In the genomic region with DNA sequence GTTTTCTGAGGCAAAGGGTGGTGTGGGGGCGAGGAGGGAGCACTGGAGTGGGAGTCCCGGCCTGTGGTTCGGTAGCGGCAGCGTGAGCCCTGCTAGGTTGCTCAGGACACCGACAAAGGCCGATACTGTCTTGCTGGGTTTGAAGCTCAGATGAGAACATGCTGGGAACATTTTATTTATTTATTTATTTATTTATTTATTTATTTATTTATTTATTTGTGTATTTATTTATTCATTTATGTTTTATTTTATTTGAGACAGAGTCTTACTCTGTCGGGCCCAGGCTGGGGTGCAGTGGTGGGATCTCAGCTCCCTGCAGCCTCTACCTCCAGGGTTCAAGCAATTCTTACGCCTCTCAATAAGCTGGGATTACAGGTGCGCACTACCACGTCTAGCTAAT, we compare ENCODE assay signal across 1 cellular context.
TF ChIP-seq lines count a peak whose summit lies in the region.

No MANE protein-coding gene starts in this region.

TF ChIP-seq in HEK293, 187 proteins besides CTCF, POLR2A, EP300 and RAD21 (continued from another document):
- TF ChIP-seq, protein P1, sequence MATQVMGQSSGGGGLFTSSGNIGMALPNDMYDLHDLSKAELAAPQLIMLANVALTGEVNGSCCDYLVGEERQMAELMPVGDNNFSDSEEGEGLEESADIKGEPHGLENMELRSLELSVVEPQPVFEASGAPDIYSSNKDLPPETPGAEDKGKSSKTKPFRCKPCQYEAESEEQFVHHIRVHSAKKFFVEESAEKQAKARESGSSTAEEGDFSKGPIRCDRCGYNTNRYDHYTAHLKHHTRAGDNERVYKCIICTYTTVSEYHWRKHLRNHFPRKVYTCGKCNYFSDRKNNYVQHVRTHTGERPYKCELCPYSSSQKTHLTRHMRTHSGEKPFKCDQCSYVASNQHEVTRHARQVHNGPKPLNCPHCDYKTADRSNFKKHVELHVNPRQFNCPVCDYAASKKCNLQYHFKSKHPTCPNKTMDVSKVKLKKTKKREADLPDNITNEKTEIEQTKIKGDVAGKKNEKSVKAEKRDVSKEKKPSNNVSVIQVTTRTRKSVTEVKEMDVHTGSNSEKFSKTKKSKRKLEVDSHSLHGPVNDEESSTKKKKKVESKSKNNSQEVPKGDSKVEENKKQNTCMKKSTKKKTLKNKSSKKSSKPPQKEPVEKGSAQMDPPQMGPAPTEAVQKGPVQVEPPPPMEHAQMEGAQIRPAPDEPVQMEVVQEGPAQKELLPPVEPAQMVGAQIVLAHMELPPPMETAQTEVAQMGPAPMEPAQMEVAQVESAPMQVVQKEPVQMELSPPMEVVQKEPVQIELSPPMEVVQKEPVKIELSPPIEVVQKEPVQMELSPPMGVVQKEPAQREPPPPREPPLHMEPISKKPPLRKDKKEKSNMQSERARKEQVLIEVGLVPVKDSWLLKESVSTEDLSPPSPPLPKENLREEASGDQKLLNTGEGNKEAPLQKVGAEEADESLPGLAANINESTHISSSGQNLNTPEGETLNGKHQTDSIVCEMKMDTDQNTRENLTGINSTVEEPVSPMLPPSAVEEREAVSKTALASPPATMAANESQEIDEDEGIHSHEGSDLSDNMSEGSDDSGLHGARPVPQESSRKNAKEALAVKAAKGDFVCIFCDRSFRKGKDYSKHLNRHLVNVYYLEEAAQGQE (tag by site-specific recombination; IDR thresholded peaks at IDR 0.05): peak; percentile 81
- TF ChIP-seq ZNF223 (tag by site-specific recombination; IDR thresholded peaks at IDR 0.05) (no peak), ZNF175 (tag by site-specific recombination; IDR thresholded peaks at IDR 0.05) (no peak), ZNF664 (tag by site-specific recombination; IDR thresholded peaks at IDR 0.05) (peak; percentile 78), ZNF677 (tag by site-specific recombination; IDR thresholded peaks at IDR 0.05) (no peak), ZNF785 (tag by site-specific recombination; IDR thresholded peaks at IDR 0.05) (no peak), ZNF292 (tag by site-specific recombination; IDR thresholded peaks at IDR 0.05; ENCODE audit: borderline replicate concordance, low read depth) (0 out of 2 replicates have a peak, but pooled peaks have one; percentile 48), ZNF433 (tag by site-specific recombination; IDR thresholded peaks at IDR 0.05; ENCODE audit: low read depth) (peak; percentile 77), ZFP3 (tag by site-specific recombination; IDR thresholded peaks at IDR 0.05; ENCODE audit: low read depth) (peak; percentile 63), ZNF571 (tag by site-specific recombination; IDR thresholded peaks at IDR 0.05) (no peak), ZNF423 (tag by site-specific recombination; IDR thresholded peaks at IDR 0.05) (no peak), ZNF707 (tag by site-specific recombination; IDR thresholded peaks at IDR 0.05) (no peak), ZNF404 (tag by site-specific recombination; IDR thresholded peaks at IDR 0.05) (peak; percentile 90; the same call in 1 of the 2 replicates), ZNF560 (tag by site-specific recombination; IDR thresholded peaks at IDR 0.05; ENCODE audit: borderline replicate concordance) (peak; percentile 79; the same call in 1 of the 2 replicates), ZNF121 (tag by site-specific recombination; IDR thresholded peaks at IDR 0.05) (peak; percentile 50; the same call in 1 of the 2 replicates)
- TF ChIP-seq, protein P2, sequence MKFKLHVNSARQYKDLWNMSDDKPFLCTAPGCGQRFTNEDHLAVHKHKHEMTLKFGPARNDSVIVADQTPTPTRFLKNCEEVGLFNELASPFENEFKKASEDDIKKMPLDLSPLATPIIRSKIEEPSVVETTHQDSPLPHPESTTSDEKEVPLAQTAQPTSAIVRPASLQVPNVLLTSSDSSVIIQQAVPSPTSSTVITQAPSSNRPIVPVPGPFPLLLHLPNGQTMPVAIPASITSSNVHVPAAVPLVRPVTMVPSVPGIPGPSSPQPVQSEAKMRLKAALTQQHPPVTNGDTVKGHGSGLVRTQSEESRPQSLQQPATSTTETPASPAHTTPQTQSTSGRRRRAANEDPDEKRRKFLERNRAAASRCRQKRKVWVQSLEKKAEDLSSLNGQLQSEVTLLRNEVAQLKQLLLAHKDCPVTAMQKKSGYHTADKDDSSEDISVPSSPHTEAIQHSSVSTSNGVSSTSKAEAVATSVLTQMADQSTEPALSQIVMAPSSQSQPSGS (tag by site-specific recombination; IDR thresholded peaks at IDR 0.05; ENCODE audit: low read depth): no peak
- TF ChIP-seq, protein P3, sequence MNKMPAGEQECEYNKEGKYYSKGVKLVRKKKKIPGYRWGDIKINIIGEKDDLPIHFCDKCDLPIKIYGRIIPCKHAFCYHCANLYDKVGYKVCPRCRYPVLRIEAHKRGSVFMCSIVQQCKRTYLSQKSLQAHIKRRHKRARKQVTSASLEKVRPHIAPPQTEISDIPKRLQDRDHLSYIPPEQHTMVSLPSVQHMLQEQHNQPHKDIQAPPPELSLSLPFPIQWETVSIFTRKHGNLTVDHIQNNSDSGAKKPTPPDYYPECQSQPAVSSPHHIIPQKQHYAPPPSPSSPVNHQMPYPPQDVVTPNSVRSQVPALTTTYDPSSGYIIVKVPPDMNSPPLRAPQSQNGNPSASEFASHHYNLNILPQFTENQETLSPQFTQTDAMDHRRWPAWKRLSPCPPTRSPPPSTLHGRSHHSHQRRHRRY (tag by site-specific recombination; IDR thresholded peaks at IDR 0.05): no peak
